1 cellular context compared by ENCODE assay signal in the genomic region with DNA sequence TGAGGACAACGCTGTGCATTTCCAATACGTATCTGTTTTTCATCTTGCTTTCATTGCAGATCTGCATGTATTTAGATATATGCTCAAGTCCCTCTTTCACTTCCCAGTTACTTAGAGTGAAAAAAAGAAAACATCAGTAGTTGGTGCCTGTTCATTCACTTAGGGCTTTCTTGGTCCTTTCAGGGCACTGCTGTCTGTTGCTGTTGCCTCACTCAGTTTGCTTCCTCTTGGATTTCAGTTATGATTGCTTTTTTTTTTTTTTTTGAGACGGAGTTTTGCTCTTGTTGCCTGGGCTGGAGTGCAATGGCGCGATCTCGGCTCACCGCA.
TF ChIP-seq lines count a peak whose summit lies in the region.

No MANE protein-coding gene starts in this region.

TF ChIP-seq in GM12878, 131 proteins besides CTCF, POLR2A, EP300 and RAD21:
- TF ChIP-seq MTA2 (IDR thresholded peaks at IDR 0.05; ENCODE audit: low read depth) (no peak), EED (IDR thresholded peaks at IDR 0.05; ENCODE audit: low read depth) (no peak), NRF1 (conservative IDR thresholded peaks at IDR 0.05; ENCODE audit: low read depth, low read length) (no peak), FOS (IDR thresholded peaks at IDR 0.05; ENCODE audit: borderline replicate concordance, extremely low read depth, insufficient read length) (no peak), IKZF1 (conservative IDR thresholded peaks at IDR 0.05) (no peak), LARP7 (IDR thresholded peaks at IDR 0.05) (no peak)
- TF ChIP-seq, protein P1, sequence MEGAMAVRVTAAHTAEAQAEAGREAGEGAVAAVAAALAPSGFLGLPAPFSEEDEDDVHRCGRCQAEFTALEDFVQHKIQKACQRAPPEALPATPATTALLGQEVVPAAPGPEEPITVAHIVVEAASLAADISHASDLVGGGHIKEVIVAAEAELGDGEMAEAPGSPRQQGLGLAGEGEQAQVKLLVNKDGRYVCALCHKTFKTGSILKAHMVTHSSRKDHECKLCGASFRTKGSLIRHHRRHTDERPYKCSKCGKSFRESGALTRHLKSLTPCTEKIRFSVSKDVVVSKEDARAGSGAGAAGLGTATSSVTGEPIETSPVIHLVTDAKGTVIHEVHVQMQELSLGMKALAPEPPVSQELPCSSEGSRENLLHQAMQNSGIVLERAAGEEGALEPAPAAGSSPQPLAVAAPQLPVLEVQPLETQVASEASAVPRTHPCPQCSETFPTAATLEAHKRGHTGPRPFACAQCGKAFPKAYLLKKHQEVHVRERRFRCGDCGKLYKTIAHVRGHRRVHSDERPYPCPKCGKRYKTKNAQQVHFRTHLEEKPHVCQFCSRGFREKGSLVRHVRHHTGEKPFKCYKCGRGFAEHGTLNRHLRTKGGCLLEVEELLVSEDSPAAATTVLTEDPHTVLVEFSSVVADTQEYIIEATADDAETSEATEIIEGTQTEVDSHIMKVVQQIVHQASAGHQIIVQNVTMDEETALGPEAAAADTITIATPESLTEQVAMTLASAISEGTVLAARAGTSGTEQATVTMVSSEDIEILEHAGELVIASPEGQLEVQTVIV (IDR thresholded peaks at IDR 0.05; ENCODE audit: borderline replicate concordance, partially characterized antibody) = no peak
